ENCODE assay signal across 13 cellular contexts in genomic region chr7:69781412-69781846, GRCh38.
DNase-seq lines count a peak whose midpoint lies in the region; ATAC-seq, FAIRE-seq and TF ChIP-seq lines count a peak whose summit lies in the region.
"Had no signal": no experiment of that assay in that cellular context is flagged by ENCODE, and none has a peak within 500 bp of the region (broad histone marks: within the 10 kb centered on the region; RNA-seq: fewer than 3 reads in every experiment).

No MANE protein-coding gene starts in this region.

- H3K9me3 Mint-ChIP-seq in osteocyte (ENCODE audit: unreplicated experiment) = no peaks in the 10 kb centered on the region
- H3K9me3 Mint-ChIP-seq: memory B cell had no signal

- ATAC-seq in body of pancreas = no peak

- H3K4me1 Mint-ChIP-seq in osteocyte (ENCODE audit: unreplicated experiment) = peaks cover 61% of the 10 kb centered on the region
- H3K4me1 Mint-ChIP-seq: CD4-positive, alpha-beta memory T cell had no signal

- no peaks in the 10 kb centered on the region for H3K36me3 Mint-ChIP-seq in osteocyte (ENCODE audit: unreplicated experiment)
- H3K36me3 Mint-ChIP-seq: CD4-positive, alpha-beta memory T cell; memory B cell had no signal

- H3K27me3 Mint-ChIP-seq in osteocyte (ENCODE audit: unreplicated experiment) = no peaks in the 10 kb centered on the region
- H3K27me3 Mint-ChIP-seq: CD4-positive, alpha-beta memory T cell; memory B cell had no signal

- WGBS in esophagus muscularis mucosa = 31% methylated on average over 3 of the region's 3 CpGs
- 37 to 43% methylated on average over 3 of the region's 3 CpGs for WGBS in body of pancreas, 2 donors

- H3K27me3 ChIP-seq in esophagus muscularis mucosa (no peaks in the 10 kb centered on the region), body of pancreas (no peaks in the 10 kb centered on the region)

- H3K27ac Mint-ChIP-seq in osteocyte (ENCODE audit: unreplicated experiment) = peak overlapping the region; percentile 25
- H3K27ac Mint-ChIP-seq: CD4-positive, alpha-beta memory T cell; memory B cell had no signal

- intact Hi-C loops in esophagus muscularis mucosa (cut with DNase I) (no loop called here), body of pancreas (cut with DNase I) (no loop called here)

- TF ChIP-seq CTCF in AG10803 (conservative IDR thresholded peaks at IDR 0.05; ENCODE audit: low read length) (no peak), esophagus muscularis mucosa (IDR thresholded peaks at IDR 0.05) (no peak), osteocyte (IDR thresholded peaks at IDR 0.05) (no peak), body of pancreas (IDR thresholded peaks at IDR 0.05) (no peak)

- no peaks in the 10 kb centered on the region for H3K9me3 ChIP-seq in esophagus muscularis mucosa
- no peaks in the 10 kb centered on the region for H3K9me3 ChIP-seq in body of pancreas

- H3K36me3 ChIP-seq in esophagus muscularis mucosa = no peaks in the 10 kb centered on the region
- H3K36me3 ChIP-seq in body of pancreas (replicated peaks in 1 of 2; ENCODE audit: insufficient read depth in 1 of 2, low read depth in 2 of 2) = no peaks in the 10 kb centered on the region

- H3K27ac ChIP-seq in esophagus muscularis mucosa (replicated peaks in 1 of 4) (peak overlapping the region; percentile 13 to 54 (median 30)), body of pancreas (no peak overlapping the region)

- H3K4me3 Mint-ChIP-seq in osteocyte (ENCODE audit: unreplicated experiment) = no peak overlapping the region
- H3K4me3 Mint-ChIP-seq: CD4-positive, alpha-beta memory T cell; memory B cell had no signal

- FAIRE-seq in urothelium cell line (lab: Jason Lieb, UNC) = no peak

- H3K4me3 ChIP-seq in AG10803 (ENCODE audit: low read length) (no peak overlapping the region), esophagus muscularis mucosa (peak overlapping the region in 1 of 4 donors; percentile 8), body of pancreas (no peak overlapping the region)

- TF ChIP-seq POLR2A in esophagus muscularis mucosa (IDR thresholded peaks at IDR 0.05; ENCODE audit: low read depth) = no peak
- TF ChIP-seq POLR2A in body of pancreas (IDR thresholded peaks at IDR 0.05) = no peak

- no peak for TF ChIP-seq EP300 in esophagus muscularis mucosa (IDR thresholded peaks at IDR 0.05)

- peaks cover 36 to 85% (median 63%) of the 10 kb centered on the region in 4 donors for H3K4me1 ChIP-seq in esophagus muscularis mucosa
- H3K4me1 ChIP-seq in body of pancreas = no peaks in the 10 kb centered on the region

- DNase-seq in AG10803 (ENCODE audit: low read depth) = peak; percentile 53
- peak; percentile 16 for DNase-seq in NCI-H1105 (lab: John Stamatoyannopoulos, UW)
- no peak for DNase-seq in esophagus muscularis mucosa (ENCODE audit: extremely low spot score)
- no peak for DNase-seq in osteocyte (ENCODE audit: extremely low spot score, unreplicated experiment)
- no peak for DNase-seq in urothelium cell line (ENCODE audit: low spot score)
- no peak for DNase-seq in AG08396 (ENCODE audit: low spot score)
- DNase-seq in body of pancreas = no peak
- no peak for DNase-seq in stimulated activated CD8-positive, alpha-beta memory T cell treated with anti-CD3 and anti-CD28 coated beads, Interleukin-4, amount 100 ng/mL, for 48 hours
- DNase-seq: CD4-positive, alpha-beta memory T cell; cortex of kidney; NCI-H187; SHP77 had no signal

Comparison
In these comparisons a context has a peak if more than half of its experiments do, and no peak if none do; other contexts are left out.
1. DNase-seq: peak in AG10803 (single experiment) and NCI-H1105 (single experiment); none in esophagus muscularis mucosa (single experiment), osteocyte (single experiment), urothelium cell line (single experiment), AG08396 (single experiment), body of pancreas (0 of 4) and stimulated activated CD8-positive, alpha-beta memory T cell treated with anti-CD3 and anti-CD28 coated beads, Interleukin-4, amount 100 ng/mL, for 48 hours (single experiment).
2. H3K27ac ChIP-seq: peak in esophagus muscularis mucosa (4 of 4); none in body of pancreas (0 of 4).